Comparison of ENCODE assay signal across 1 cellular context in genomic region chr19:6551091-6551490, GRCh38.
TF ChIP-seq lines count a peak whose summit lies in the region.

No MANE protein-coding gene starts in this region.

TF ChIP-seq in GM23338, 12 proteins besides CTCF, POLR2A, EP300 and RAD21:
- no peak for TF ChIP-seq CREB1 (CRISPR knock-in tag; IDR thresholded peaks at IDR 0.05; ENCODE audit: low read depth)
- TF ChIP-seq JUNB (IDR thresholded peaks at IDR 0.05; ENCODE audit: unreplicated experiment), result no peak
- TF ChIP-seq, protein P1, sequence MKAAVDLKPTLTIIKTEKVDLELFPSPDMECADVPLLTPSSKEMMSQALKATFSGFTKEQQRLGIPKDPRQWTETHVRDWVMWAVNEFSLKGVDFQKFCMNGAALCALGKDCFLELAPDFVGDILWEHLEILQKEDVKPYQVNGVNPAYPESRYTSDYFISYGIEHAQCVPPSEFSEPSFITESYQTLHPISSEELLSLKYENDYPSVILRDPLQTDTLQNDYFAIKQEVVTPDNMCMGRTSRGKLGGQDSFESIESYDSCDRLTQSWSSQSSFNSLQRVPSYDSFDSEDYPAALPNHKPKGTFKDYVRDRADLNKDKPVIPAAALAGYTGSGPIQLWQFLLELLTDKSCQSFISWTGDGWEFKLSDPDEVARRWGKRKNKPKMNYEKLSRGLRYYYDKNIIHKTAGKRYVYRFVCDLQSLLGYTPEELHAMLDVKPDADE (IDR thresholded peaks at IDR 0.05), result no peak
- TF ChIP-seq ZNF462 (CRISPR knock-in tag; IDR thresholded peaks at IDR 0.05), result no peak
- TF ChIP-seq POLR2AphosphoS5 (IDR thresholded peaks at IDR 0.05; ENCODE audit: low read depth), result no peak
- no peak for TF ChIP-seq EZH2 (IDR thresholded peaks at IDR 0.05; ENCODE audit: low read depth, unreplicated experiment)
- TF ChIP-seq ZNF331 (CRISPR knock-in tag; IDR thresholded peaks at IDR 0.05; ENCODE audit: low read depth), result no peak
- TF ChIP-seq STAT1 (IDR thresholded peaks at IDR 0.05; ENCODE audit: unreplicated experiment), result no peak
- no peak for TF ChIP-seq ZNF114 (CRISPR knock-in tag; IDR thresholded peaks at IDR 0.05)
- no peak for TF ChIP-seq NANOG (IDR thresholded peaks at IDR 0.05; ENCODE audit: borderline replicate concordance)
- no peak for TF ChIP-seq EZH2phosphoT487 (IDR thresholded peaks at IDR 0.05; ENCODE audit: unreplicated experiment)
TF ChIP-seq in GM23338: peak in this region for 0.
